1 cellular context compared by ENCODE assay signal in genomic region chr6:67883500-67884366, GRCh38.
TF ChIP-seq lines count a peak whose summit lies in the region.

No MANE protein-coding gene starts in this region.

TF ChIP-seq in K562, 482 proteins besides CTCF, POLR2A, EP300 and RAD21 (continued from another document and continues in another):
- TF ChIP-seq ZNF318 (IDR thresholded peaks at IDR 0.05; ENCODE audit: borderline replicate concordance in 1 of 2, low read depth in 1 of 2): 0 out of 4 replicates have a peak, but pooled peaks of 1 of the 2 experiments have one; percentile 11
- 0 out of 4 replicates have a peak, but pooled peaks of 1 of the 2 experiments have one; percentile 7 for TF ChIP-seq UBTF (IDR thresholded peaks at IDR 0.05; ENCODE audit: borderline replicate concordance in 1 of 2, low read depth in 2 of 2, low read length in 2 of 2)
- peak; percentile 93 for TF ChIP-seq CHD1 (IDR thresholded peaks at IDR 0.05; ENCODE audit: low read length)
- no peak for TF ChIP-seq MCM3 (IDR thresholded peaks at IDR 0.05)
- TF ChIP-seq CAMTA2 (CRISPR knock-in tag; conservative IDR thresholded peaks at IDR 0.05): no peak
- TF ChIP-seq CCAR2 (IDR thresholded peaks at IDR 0.05; ENCODE audit: low read depth, low read length): peak; percentile 84; the same call in 1 of the 2 replicates
- TF ChIP-seq SRF (CRISPR knock-in tag; IDR thresholded peaks at IDR 0.05): no peak
- TF ChIP-seq ARID3A (IDR thresholded peaks at IDR 0.05; ENCODE audit: borderline replicate concordance, low read depth, low read length): no peak
- TF ChIP-seq PURB (CRISPR knock-in tag; IDR thresholded peaks at IDR 0.05; ENCODE audit: low read depth): no peak
- TF ChIP-seq SIRT6 (IDR thresholded peaks at IDR 0.05; ENCODE audit: low read depth, low read length): peak; percentile 56
- TF ChIP-seq ZNF174 (CRISPR knock-in tag; IDR thresholded peaks at IDR 0.05): peak; percentile 42; the same call in 1 of the 2 replicates
- peak; percentile 73 for TF ChIP-seq POLR2AphosphoS2 (IDR thresholded peaks at IDR 0.05; ENCODE audit: low read length)
- peak; percentile 37; the same call in 1 of the 2 replicates for TF ChIP-seq ARID4B (CRISPR knock-in tag; IDR thresholded peaks at IDR 0.05)
- TF ChIP-seq NFE2L1 (tag; IDR thresholded peaks at IDR 0.05; ENCODE audit: borderline replicate concordance, low read depth): no peak
- no peak for TF ChIP-seq ZBTB17 (CRISPR knock-in tag; IDR thresholded peaks at IDR 0.05)
- no peak for TF ChIP-seq TEAD1 (CRISPR knock-in tag; IDR thresholded peaks at IDR 0.05)
- TF ChIP-seq BCLAF1 (IDR thresholded peaks at IDR 0.05; ENCODE audit: borderline replicate concordance in 1 of 2, control insufficient read depth in 1 of 2, low read depth in 2 of 2, low read length in 1 of 2): 0 out of 4 replicates have a peak, but pooled peaks of 1 of the 2 experiments have one; percentile 17
- TF ChIP-seq NCOR1 (IDR thresholded peaks at IDR 0.05): peak; percentile 10; the same call in 1 of the 2 replicates
- TF ChIP-seq THRB (CRISPR knock-in tag; conservative IDR thresholded peaks at IDR 0.05): peak; percentile 59; the same call in 1 of the 2 replicates
- no peak for TF ChIP-seq BHLHE40 (IDR thresholded peaks at IDR 0.05; ENCODE audit: low read length)
- TF ChIP-seq ETV6 (IDR thresholded peaks at IDR 0.05; ENCODE audit: borderline replicate concordance in 1 of 2, low read depth in 2 of 2, low read length in 1 of 2): 0 out of 4 replicates have a peak, but pooled peaks of 1 of the 2 experiments have one; percentile 4
- TF ChIP-seq ETV6 (CRISPR knock-in tag; IDR thresholded peaks at IDR 0.05; ENCODE audit: borderline replicate concordance): no peak
- no peak for TF ChIP-seq PRMT5 (CRISPR knock-in tag; IDR thresholded peaks at IDR 0.05)
- no peak for TF ChIP-seq HNRNPK (IDR thresholded peaks at IDR 0.05; ENCODE audit: low read depth, low read length, poor library complexity, severe bottlenecking)
- peak; percentile 59 for TF ChIP-seq POLR2AphosphoS5 (IDR thresholded peaks at IDR 0.05; ENCODE audit: control insufficient read depth, insufficient read depth, low read depth, low read length)
- no peak for TF ChIP-seq ZNF655 (CRISPR knock-in tag; IDR thresholded peaks at IDR 0.05)
- no peak for TF ChIP-seq ZNF23 (CRISPR knock-in tag; IDR thresholded peaks at IDR 0.05)
- no peak for TF ChIP-seq ZNF785 (CRISPR knock-in tag; IDR thresholded peaks at IDR 0.05)
- peak; percentile 45 for TF ChIP-seq PML (IDR thresholded peaks at IDR 0.05; ENCODE audit: low read length)
- no peak for TF ChIP-seq ETV1 (tag; conservative IDR thresholded peaks at IDR 0.05; ENCODE audit: low read depth)
- peak; percentile 50 for TF ChIP-seq ZFX (CRISPR knock-in tag; IDR thresholded peaks at IDR 0.05)
